Comparison of ENCODE assay signal across 8 cellular contexts in genomic region chr2:26577442-26578433, GRCh38.
A peak's percentile ranks its signal among the peaks of the same experiment; 100 is the strongest.
DNase-seq lines count a peak whose midpoint lies in the region; ATAC-seq, FAIRE-seq and TF ChIP-seq lines count a peak whose summit lies in the region.

No MANE protein-coding gene starts in this region.

- H3K27ac ChIP-seq in VCaP (no peak overlapping the region), kidney (ENCODE audit: low read depth in 2 of 2, low read length in 2 of 2) (no peak overlapping the region)

- intact Hi-C loops in kidney (cut with DNase I) = no loop called here

- DNase-seq in 8988T = peak; percentile 90
- peak; percentile 67 for DNase-seq in NCI-H2107 (lab: John Stamatoyannopoulos, UW)
- peak; percentile 70 to 78 for DNase-seq in T47D (ENCODE audit: low read depth in 1 of 2, low spot score in 1 of 2)
- no peak for DNase-seq in kidney
- DNase-seq in stimulated activated CD4-positive, alpha-beta T cell treated with anti-CD3 and anti-CD28 coated beads, Interleukin-1b, Interleukin-23, amount 100 ng/mL, for 48 hours = peak; percentile 64

- H3K9ac ChIP-seq in kidney (ENCODE audit: low read length in 2 of 2) = no peak overlapping the region

- no peaks in the 10 kb centered on the region for H3K4me1 ChIP-seq in kidney (ENCODE audit: control insufficient read depth in 1 of 2, insufficient read depth in 1 of 2, low read depth in 1 of 2, low read length in 2 of 2)

- no peak overlapping the region for H3K4me3 ChIP-seq in kidney (ENCODE audit: low read length in 2 of 2)

- H3K36me3 ChIP-seq in kidney (ENCODE audit: control insufficient read depth in 1 of 2, insufficient read depth in 2 of 2, low read length in 2 of 2) = no peaks in the 10 kb centered on the region

- TF ChIP-seq CTCF in GM12874 (IDR thresholded peaks at IDR 0.05; ENCODE audit: insufficient read depth, low read depth, low read length) (peak; percentile 96), VCaP (conservative IDR thresholded peaks at IDR 0.05) (peak; percentile 98), kidney (IDR thresholded peaks at IDR 0.05; ENCODE audit: borderline replicate concordance, extremely low read depth, insufficient read depth) (peak; percentile 97)

- no peaks in the 10 kb centered on the region for H3K9me3 ChIP-seq in kidney (ENCODE audit: control insufficient read depth in 1 of 2, low read length in 2 of 2)

- in situ Hi-C loops in T47D (cut with HindIII; ENCODE audit: low pct_unique_long_range_greater_than_20kb, low sequenced_read_pairs) = no loop called here

- no peak for FAIRE-seq in kidney (lab: Jason Lieb, UNC)

- no peak for ATAC-seq in GM21723 (IDR thresholded peaks at IDR 0.05; ENCODE audit: unreplicated experiment)
